ENCODE assay signal across 1 cellular context in the genomic region with DNA sequence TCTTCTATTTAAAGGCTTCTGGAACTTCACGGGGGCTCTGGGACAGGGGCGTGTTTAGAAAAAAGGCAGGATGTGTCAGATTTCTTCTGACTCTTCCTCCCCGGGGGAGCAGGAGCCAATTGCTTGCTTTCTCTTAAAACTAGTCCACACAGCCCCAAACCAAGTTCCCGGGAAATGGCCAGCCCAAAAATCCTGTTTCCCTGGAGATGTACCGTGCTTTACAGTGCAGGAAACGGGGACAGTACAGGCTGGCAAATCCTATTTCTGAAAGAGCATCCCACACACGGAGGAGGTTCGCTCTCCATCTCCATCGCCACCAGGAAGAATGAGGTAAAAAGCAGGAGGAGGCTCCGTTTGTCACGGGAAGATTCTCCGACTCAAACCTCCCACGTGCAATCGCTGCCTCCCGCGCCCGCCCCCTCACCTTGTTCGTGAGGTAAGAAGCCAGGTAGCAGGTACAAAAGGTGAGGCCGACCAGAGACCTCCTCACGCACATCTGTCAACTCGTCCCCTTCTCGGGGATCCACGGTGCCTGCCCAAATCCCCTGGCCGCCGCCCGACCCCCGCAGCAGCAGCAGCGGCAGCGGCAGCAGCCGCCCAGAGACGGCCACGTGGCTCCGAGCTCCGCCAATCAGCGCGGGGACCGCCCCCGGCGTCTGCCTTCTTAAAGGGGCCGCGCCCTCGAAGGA.
TF ChIP-seq lines count a peak whose summit lies in the region.

No MANE protein-coding gene starts in this region.

TF ChIP-seq in GM12878, 131 proteins besides CTCF, POLR2A, EP300 and RAD21 (continued from another document and continues in another):
- TF ChIP-seq, protein P1, sequence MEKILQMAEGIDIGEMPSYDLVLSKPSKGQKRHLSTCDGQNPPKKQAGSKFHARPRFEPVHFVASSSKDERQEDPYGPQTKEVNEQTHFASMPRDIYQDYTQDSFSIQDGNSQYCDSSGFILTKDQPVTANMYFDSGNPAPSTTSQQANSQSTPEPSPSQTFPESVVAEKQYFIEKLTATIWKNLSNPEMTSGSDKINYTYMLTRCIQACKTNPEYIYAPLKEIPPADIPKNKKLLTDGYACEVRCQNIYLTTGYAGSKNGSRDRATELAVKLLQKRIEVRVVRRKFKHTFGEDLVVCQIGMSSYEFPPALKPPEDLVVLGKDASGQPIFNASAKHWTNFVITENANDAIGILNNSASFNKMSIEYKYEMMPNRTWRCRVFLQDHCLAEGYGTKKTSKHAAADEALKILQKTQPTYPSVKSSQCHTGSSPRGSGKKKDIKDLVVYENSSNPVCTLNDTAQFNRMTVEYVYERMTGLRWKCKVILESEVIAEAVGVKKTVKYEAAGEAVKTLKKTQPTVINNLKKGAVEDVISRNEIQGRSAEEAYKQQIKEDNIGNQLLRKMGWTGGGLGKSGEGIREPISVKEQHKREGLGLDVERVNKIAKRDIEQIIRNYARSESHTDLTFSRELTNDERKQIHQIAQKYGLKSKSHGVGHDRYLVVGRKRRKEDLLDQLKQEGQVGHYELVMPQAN (conservative IDR thresholded peaks at IDR 0.05), result peak; percentile 86; the same call in 1 of the 2 replicates
- no peak for TF ChIP-seq TBL1XR1 (IDR thresholded peaks at IDR 0.05; ENCODE audit: low read depth, low read length)
- TF ChIP-seq KDM1A (IDR thresholded peaks at IDR 0.05; ENCODE audit: borderline replicate concordance), result no peak
- TF ChIP-seq CREB1 (IDR thresholded peaks at IDR 0.05; ENCODE audit: low read depth), result 0 out of 2 replicates have a peak, but pooled peaks have one; percentile 26
- peak; percentile 61; the same call in 1 of the 2 replicates for TF ChIP-seq RB1 (IDR thresholded peaks at IDR 0.05; ENCODE audit: borderline replicate concordance)
- TF ChIP-seq SPI1 (IDR thresholded peaks at IDR 0.05; ENCODE audit: borderline replicate concordance, insufficient read depth, low read depth, low read length), result no peak
- TF ChIP-seq, protein P2, sequence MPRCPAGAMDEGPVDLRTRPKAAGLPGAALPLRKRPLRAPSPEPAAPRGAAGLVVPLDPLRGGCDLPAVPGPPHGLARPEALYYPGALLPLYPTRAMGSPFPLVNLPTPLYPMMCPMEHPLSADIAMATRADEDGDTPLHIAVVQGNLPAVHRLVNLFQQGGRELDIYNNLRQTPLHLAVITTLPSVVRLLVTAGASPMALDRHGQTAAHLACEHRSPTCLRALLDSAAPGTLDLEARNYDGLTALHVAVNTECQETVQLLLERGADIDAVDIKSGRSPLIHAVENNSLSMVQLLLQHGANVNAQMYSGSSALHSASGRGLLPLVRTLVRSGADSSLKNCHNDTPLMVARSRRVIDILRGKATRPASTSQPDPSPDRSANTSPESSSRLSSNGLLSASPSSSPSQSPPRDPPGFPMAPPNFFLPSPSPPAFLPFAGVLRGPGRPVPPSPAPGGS (IDR thresholded peaks at IDR 0.05; ENCODE audit: borderline replicate concordance, insufficient read depth, low read depth, low read length, poor library complexity, severe bottlenecking), result no peak
- TF ChIP-seq, protein P3, sequence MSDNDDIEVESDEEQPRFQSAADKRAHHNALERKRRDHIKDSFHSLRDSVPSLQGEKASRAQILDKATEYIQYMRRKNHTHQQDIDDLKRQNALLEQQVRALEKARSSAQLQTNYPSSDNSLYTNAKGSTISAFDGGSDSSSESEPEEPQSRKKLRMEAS (IDR thresholded peaks at IDR 0.05; ENCODE audit: low read depth, low read length), result peak; percentile 57
- TF ChIP-seq SMC3 (IDR thresholded peaks at IDR 0.05; ENCODE audit: borderline replicate concordance, low read length), result no peak
- TF ChIP-seq ZBED1 (IDR thresholded peaks at IDR 0.05; ENCODE audit: borderline replicate concordance), result no peak
- TF ChIP-seq, protein P4, sequence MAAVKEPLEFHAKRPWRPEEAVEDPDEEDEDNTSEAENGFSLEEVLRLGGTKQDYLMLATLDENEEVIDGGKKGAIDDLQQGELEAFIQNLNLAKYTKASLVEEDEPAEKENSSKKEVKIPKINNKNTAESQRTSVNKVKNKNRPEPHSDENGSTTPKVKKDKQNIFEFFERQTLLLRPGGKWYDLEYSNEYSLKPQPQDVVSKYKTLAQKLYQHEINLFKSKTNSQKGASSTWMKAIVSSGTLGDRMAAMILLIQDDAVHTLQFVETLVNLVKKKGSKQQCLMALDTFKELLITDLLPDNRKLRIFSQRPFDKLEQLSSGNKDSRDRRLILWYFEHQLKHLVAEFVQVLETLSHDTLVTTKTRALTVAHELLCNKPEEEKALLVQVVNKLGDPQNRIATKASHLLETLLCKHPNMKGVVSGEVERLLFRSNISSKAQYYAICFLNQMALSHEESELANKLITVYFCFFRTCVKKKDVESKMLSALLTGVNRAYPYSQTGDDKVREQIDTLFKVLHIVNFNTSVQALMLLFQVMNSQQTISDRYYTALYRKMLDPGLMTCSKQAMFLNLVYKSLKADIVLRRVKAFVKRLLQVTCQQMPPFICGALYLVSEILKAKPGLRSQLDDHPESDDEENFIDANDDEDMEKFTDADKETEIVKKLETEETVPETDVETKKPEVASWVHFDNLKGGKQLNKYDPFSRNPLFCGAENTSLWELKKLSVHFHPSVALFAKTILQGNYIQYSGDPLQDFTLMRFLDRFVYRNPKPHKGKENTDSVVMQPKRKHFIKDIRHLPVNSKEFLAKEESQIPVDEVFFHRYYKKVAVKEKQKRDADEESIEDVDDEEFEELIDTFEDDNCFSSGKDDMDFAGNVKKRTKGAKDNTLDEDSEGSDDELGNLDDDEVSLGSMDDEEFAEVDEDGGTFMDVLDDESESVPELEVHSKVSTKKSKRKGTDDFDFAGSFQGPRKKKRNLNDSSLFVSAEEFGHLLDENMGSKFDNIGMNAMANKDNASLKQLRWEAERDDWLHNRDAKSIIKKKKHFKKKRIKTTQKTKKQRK (IDR thresholded peaks at IDR 0.05; ENCODE audit: low read depth, low read length), result no peak
- TF ChIP-seq, protein P5, sequence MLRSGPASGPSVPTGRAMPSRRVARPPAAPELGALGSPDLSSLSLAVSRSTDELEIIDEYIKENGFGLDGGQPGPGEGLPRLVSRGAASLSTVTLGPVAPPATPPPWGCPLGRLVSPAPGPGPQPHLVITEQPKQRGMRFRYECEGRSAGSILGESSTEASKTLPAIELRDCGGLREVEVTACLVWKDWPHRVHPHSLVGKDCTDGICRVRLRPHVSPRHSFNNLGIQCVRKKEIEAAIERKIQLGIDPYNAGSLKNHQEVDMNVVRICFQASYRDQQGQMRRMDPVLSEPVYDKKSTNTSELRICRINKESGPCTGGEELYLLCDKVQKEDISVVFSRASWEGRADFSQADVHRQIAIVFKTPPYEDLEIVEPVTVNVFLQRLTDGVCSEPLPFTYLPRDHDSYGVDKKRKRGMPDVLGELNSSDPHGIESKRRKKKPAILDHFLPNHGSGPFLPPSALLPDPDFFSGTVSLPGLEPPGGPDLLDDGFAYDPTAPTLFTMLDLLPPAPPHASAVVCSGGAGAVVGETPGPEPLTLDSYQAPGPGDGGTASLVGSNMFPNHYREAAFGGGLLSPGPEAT (IDR thresholded peaks at IDR 0.05; ENCODE audit: low read depth), result peak; percentile 77; the same call in 1 of the 2 replicates
- no peak for TF ChIP-seq GABPA (IDR thresholded peaks at IDR 0.05; ENCODE audit: low read depth)
- no peak for TF ChIP-seq MEF2A (IDR thresholded peaks at IDR 0.05; ENCODE audit: insufficient read depth, low read depth, low read length)
- no peak for TF ChIP-seq TARDBP (IDR thresholded peaks at IDR 0.05; ENCODE audit: borderline replicate concordance)
- TF ChIP-seq, protein P6, sequence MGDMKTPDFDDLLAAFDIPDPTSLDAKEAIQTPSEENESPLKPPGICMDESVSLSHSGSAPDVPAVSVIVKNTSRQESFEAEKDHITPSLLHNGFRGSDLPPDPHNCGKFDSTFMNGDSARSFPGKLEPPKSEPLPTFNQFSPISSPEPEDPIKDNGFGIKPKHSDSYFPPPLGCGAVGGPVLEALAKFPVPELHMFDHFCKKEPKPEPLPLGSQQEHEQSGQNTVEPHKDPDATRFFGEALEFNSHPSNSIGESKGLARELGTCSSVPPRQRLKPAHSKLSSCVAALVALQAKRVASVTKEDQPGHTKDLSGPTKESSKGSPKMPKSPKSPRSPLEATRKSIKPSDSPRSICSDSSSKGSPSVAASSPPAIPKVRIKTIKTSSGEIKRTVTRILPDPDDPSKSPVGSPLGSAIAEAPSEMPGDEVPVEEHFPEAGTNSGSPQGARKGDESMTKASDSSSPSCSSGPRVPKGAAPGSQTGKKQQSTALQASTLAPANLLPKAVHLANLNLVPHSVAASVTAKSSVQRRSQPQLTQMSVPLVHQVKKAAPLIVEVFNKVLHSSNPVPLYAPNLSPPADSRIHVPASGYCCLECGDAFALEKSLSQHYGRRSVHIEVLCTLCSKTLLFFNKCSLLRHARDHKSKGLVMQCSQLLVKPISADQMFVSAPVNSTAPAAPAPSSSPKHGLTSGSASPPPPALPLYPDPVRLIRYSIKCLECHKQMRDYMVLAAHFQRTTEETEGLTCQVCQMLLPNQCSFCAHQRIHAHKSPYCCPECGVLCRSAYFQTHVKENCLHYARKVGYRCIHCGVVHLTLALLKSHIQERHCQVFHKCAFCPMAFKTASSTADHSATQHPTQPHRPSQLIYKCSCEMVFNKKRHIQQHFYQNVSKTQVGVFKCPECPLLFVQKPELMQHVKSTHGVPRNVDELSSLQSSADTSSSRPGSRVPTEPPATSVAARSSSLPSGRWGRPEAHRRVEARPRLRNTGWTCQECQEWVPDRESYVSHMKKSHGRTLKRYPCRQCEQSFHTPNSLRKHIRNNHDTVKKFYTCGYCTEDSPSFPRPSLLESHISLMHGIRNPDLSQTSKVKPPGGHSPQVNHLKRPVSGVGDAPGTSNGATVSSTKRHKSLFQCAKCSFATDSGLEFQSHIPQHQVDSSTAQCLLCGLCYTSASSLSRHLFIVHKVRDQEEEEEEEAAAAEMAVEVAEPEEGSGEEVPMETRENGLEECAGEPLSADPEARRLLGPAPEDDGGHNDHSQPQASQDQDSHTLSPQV (IDR thresholded peaks at IDR 0.05), result no peak
- TF ChIP-seq, protein P7, sequence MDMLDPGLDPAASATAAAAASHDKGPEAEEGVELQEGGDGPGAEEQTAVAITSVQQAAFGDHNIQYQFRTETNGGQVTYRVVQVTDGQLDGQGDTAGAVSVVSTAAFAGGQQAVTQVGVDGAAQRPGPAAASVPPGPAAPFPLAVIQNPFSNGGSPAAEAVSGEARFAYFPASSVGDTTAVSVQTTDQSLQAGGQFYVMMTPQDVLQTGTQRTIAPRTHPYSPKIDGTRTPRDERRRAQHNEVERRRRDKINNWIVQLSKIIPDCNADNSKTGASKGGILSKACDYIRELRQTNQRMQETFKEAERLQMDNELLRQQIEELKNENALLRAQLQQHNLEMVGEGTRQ (IDR thresholded peaks at IDR 0.05; ENCODE audit: borderline replicate concordance, low read depth, low read length), result peak; percentile 50
- TF ChIP-seq, protein P8, sequence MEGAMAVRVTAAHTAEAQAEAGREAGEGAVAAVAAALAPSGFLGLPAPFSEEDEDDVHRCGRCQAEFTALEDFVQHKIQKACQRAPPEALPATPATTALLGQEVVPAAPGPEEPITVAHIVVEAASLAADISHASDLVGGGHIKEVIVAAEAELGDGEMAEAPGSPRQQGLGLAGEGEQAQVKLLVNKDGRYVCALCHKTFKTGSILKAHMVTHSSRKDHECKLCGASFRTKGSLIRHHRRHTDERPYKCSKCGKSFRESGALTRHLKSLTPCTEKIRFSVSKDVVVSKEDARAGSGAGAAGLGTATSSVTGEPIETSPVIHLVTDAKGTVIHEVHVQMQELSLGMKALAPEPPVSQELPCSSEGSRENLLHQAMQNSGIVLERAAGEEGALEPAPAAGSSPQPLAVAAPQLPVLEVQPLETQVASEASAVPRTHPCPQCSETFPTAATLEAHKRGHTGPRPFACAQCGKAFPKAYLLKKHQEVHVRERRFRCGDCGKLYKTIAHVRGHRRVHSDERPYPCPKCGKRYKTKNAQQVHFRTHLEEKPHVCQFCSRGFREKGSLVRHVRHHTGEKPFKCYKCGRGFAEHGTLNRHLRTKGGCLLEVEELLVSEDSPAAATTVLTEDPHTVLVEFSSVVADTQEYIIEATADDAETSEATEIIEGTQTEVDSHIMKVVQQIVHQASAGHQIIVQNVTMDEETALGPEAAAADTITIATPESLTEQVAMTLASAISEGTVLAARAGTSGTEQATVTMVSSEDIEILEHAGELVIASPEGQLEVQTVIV (IDR thresholded peaks at IDR 0.05; ENCODE audit: borderline replicate concordance, partially characterized antibody), result no peak
- TF ChIP-seq SMAD5 (IDR thresholded peaks at IDR 0.05; ENCODE audit: low read depth), result no peak; the same call in 1 of the 2 replicates
- peak; percentile 84 for TF ChIP-seq MYC (IDR thresholded peaks at IDR 0.05; ENCODE audit: insufficient read depth, insufficient read length, insufficient replicate concordance, low read length, severe bottlenecking)
- no peak for TF ChIP-seq SMAD1 (IDR thresholded peaks at IDR 0.05; ENCODE audit: low read depth, partially characterized antibody)
- TF ChIP-seq, protein P9, sequence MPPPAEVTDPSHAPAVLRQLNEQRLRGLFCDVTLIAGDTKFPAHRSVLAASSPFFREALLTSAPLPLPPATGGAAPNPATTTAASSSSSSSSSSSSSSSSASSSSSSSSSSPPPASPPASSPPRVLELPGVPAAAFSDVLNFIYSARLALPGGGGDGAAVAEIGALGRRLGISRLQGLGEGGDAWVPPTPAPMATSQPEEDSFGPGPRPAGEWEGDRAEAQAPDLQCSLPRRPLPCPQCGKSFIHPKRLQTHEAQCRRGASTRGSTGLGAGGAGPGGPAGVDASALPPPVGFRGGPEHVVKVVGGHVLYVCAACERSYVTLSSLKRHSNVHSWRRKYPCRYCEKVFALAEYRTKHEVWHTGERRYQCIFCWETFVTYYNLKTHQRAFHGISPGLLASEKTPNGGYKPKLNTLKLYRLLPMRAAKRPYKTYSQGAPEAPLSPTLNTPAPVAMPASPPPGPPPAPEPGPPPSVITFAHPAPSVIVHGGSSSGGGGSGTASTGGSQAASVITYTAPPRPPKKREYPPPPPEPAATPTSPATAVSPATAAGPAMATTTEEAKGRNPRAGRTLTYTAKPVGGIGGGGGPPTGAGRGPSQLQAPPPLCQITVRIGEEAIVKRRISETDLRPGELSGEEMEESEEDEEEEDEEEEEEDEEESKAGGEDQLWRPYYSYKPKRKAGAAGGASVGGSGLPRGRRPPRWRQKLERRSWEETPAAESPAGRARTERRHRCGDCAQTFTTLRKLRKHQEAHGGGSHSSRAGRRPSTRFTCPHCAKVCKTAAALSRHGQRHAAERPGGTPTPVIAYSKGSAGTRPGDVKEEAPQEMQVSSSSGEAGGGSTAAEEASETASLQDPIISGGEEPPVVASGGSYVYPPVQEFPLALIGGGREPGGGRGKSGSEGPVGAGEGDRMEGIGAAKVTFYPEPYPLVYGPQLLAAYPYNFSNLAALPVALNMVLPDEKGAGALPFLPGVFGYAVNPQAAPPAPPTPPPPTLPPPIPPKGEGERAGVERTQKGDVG (CRISPR knock-in tag; IDR thresholded peaks at IDR 0.05), result no peak
